8 cellular contexts compared by ENCODE assay signal in the genomic region with DNA sequence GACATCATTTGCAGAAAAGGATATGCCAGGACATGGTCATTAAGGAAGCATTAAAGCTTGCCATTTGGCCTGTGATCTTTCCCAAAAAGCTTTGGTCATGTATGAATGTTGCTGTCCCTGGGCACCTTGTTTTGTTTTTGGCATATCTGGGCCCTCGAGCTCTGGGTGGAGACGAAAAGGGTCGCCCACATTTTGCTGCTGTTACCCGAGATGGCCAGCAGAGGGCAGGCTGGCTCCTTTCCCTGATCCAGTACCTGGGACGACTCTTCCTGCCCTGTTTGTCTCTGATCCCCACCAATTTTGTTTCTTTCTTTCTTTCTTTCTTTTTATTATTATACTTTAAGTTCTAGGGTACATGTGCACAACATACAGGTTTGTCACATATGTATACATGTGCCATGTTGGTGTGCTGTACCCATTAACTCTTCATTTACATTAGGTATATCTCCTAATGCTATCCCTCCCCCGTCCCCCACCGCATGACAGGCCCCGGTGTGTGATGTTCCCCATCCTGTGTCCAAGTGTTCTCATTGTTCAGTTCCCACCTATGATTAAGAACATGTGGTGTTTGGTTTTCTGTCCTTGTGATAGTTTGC. TPM values are rescaled to one million over a fixed set of nuclear protein-coding genes. Genes with fewer than 3 reads are reported as not detected.
A peak's percentile ranks its signal among the peaks of the same experiment; 100 is the strongest.
DNase-seq lines count a peak whose midpoint lies in the region; ATAC-seq, FAIRE-seq and TF ChIP-seq lines count a peak whose summit lies in the region.
"Not testable (repeated sequence)": the region's sequence is repeated elsewhere in the genome, so short reads cannot be mapped to it uniquely, and the experiment has no call there.

No MANE protein-coding gene starts in this region.

- peak; percentile 92 for TF ChIP-seq CTCF in bronchial epithelial cell (IDR thresholded peaks at IDR 0.05; ENCODE audit: insufficient read depth, low read length, severe bottlenecking)

- not testable (repeated sequence) for H3K36me3 Mint-ChIP-seq in activated CD4-positive, alpha-beta T cell treated with anti-CD3 and anti-CD28 coated beads for 36 hours (ENCODE audit: low read depth); immature natural killer cell

- peak; percentile 64 for FAIRE-seq in bronchial epithelial cell (lab: Jason Lieb, UNC)

- peak; percentile 72 for ATAC-seq in GM18517 (IDR thresholded peaks at IDR 0.05; ENCODE audit: unreplicated experiment)
- ATAC-seq in activated CD4-positive, alpha-beta T cell treated with anti-CD3 and anti-CD28 coated beads for 36 hours, result peak; percentile 44
- ATAC-seq in sciatic nerve, result peak; percentile 52

- H3K9me3 Mint-ChIP-seq in activated CD4-positive, alpha-beta T cell treated with anti-CD3 and anti-CD28 coated beads for 36 hours (ENCODE audit: low read depth); immature natural killer cell: not testable (repeated sequence)

- H3K27me3 Mint-ChIP-seq in activated CD4-positive, alpha-beta T cell treated with anti-CD3 and anti-CD28 coated beads for 36 hours, result peaks cover 35% of the 10 kb centered on the region
- peaks cover 7 to 12% (median 8%) of the 10 kb centered on the region in 3 donors for H3K27me3 Mint-ChIP-seq in immature natural killer cell (ENCODE audit: low read depth in 3 of 3)

- not testable (repeated sequence) for H3K27me3 ChIP-seq in bronchial epithelial cell (ENCODE audit: control insufficient read depth, insufficient read depth, low read length)

- not testable (repeated sequence) for H3K27ac Mint-ChIP-seq in activated CD4-positive, alpha-beta T cell treated with anti-CD3 and anti-CD28 coated beads for 36 hours
- H3K27ac Mint-ChIP-seq in immature natural killer cell, result peak overlapping the region in 1 of 6 donors; percentile 33

- not testable (repeated sequence) for H3K4me3 Mint-ChIP-seq in activated CD4-positive, alpha-beta T cell treated with anti-CD3 and anti-CD28 coated beads for 36 hours; immature natural killer cell

- DNase-seq in AG08395 (ENCODE audit: low spot score), result peak; percentile 82
- peak; percentile 63 for DNase-seq in HK-2 (ENCODE audit: unreplicated experiment)
- peak; percentile 22 to 51 for DNase-seq in NCI-H524 (lab: John Stamatoyannopoulos, UW)
- peak; percentile 75 for DNase-seq in activated CD4-positive, alpha-beta T cell treated with anti-CD3 and anti-CD28 coated beads for 36 hours
- not testable (repeated sequence) for DNase-seq in bronchial epithelial cell (ENCODE audit: low read depth)
- peak; percentile 39 to 54 (median 41) for DNase-seq in immature natural killer cell
- peak; percentile 69 for DNase-seq in sciatic nerve (ENCODE audit: low spot score)

- H3K4me1 Mint-ChIP-seq in activated CD4-positive, alpha-beta T cell treated with anti-CD3 and anti-CD28 coated beads for 36 hours; immature natural killer cell: not testable (repeated sequence)

- CTCF ChIA-PET in activated CD4-positive, alpha-beta T cell treated with anti-CD3 and anti-CD28 coated beads for 36 hours (lab: Charles Lee), result interaction anchor here (0.5 to 2.3 kb wide), 33 partner anchors 8 to 491 kb away, joined by 3 to 14 read pairs (median 4); partner anchors contain the start of gene WIF1

- POLR2A ChIA-PET in activated CD4-positive, alpha-beta T cell treated with anti-CD3 and anti-CD28 coated beads for 36 hours (lab: Charles Lee), result not testable (repeated sequence)

- intact Hi-C loops in activated CD4-positive, alpha-beta T cell treated with anti-CD3 and anti-CD28 coated beads for 36 hours (cut with DNase I, micrococcal nuclease), result loop anchor here (1.0 to 5.0 kb wide), 3 partner anchors 320 to 430 kb away; partner anchors contain the start of gene WIF1 (in 1 of the 2)
- intact Hi-C loops in sciatic nerve (cut with DNase I), result not testable (repeated sequence)

- not testable (repeated sequence) for H3K4me3 ChIP-seq in bronchial epithelial cell (ENCODE audit: low read depth, low read length)

- H3K36me3 ChIP-seq in bronchial epithelial cell (ENCODE audit: control insufficient read depth, insufficient read depth, low read length), result not testable (repeated sequence)

RNA-seq across cellular contexts. Expression of gene TBC1D30, which starts 22.2 kb away (rescaled TPM):
- under 1 TPM; 0.30 to 0.37 TPM for total RNA-seq in activated CD4-positive, alpha-beta T cell treated with anti-CD3 and anti-CD28 coated beads for 36 hours
- total RNA-seq in bronchial epithelial cell (2.6 and 4.2 TPM in 2 replicates), sciatic nerve (6.2 TPM)
- 1 to 10 TPM; 1.3 to 5.8 (median 1.7) TPM for polyA plus RNA-seq in immature natural killer cell

RNA-seq across cellular contexts. Expression of gene GNS, which starts 43.1 kb away (rescaled TPM):
- total RNA-seq in activated CD4-positive, alpha-beta T cell treated with anti-CD3 and anti-CD28 coated beads for 36 hours, result 10 to 100 TPM; 19.9 to 21.9 TPM
- total RNA-seq in bronchial epithelial cell (82.7 and 99.0 TPM in 2 replicates), sciatic nerve (82.8 TPM)
- 100 to 1,000 TPM in 2 of 3 donors, 10 to 100 TPM in 1; 64.5 to 113 (median 109) TPM for polyA plus RNA-seq in immature natural killer cell
